In the genomic region with DNA sequence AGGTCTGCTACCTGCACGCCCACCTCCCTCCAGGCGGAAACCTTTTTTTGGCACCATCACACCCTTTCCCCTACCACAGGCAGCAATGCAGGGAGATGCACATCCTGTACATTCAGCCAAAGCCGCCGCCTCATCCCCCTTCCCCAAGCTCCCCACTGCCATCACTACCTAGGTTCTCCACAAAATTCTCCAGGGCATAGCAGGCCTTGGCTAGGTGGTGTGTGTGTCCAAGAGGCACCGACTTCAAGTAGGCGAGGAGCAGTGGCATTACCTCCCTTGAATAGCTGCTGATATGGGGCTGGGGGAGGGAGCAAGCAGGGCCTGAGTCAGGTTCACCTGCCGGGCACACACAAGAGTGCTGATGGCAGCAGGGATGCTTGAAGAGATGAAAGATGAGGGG, we compare ENCODE assay signal across 29 cellular contexts. TPM values are rescaled to one million over a fixed set of nuclear protein-coding genes. Genes with fewer than 3 reads are reported as not detected.
"Had no signal": no experiment of that assay in that cellular context is flagged by ENCODE, and none has a peak within 500 bp of the region (broad histone marks: within the 10 kb centered on the region; RNA-seq: fewer than 3 reads in every experiment).

No MANE protein-coding gene starts in this region.

- ATAC-seq: gastrocnemius medialis; left cardiac atrium; left lung; mucosa of descending colon; naive thymus-derived CD4-positive, alpha-beta T cell; sciatic nerve had no signal

- FAIRE-seq: colon, kidney had no signal

- H3K27me3 Mint-ChIP-seq: naive thymus-derived CD4-positive, alpha-beta T cell had no signal

- DNase-seq: dorsolateral prefrontal cortex; effector CD4-positive, alpha-beta T cell; gastrocnemius medialis; head of caudate nucleus; kidney; left cardiac atrium; mesenchymal stem cell; mucosa of descending colon; naive thymus-derived CD4-positive, alpha-beta T cell; nephron progenitor cell; stimulated activated CD4-positive, alpha-beta T cell treated with anti-CD3 and anti-CD28 coated beads, Interleukin-12 subunit alpha, Interleukin-12 subunit beta, amount 100 ng/mL, for 4 hours; stimulated activated CD4-positive, alpha-beta T cell treated with anti-CD3 and anti-CD28 coated beads, Interleukin-1b, Interleukin-23, amount 100 ng/mL, for 48 hours; stimulated activated CD4-positive, alpha-beta T cell treated with anti-CD3 and anti-CD28 coated beads, Interleukin-4, amount 100 ng/mL, for 1 hour; stimulated activated CD8-positive, alpha-beta memory T cell treated with anti-CD3 and anti-CD28 coated beads, Interleukin-4, amount 100 ng/mL, for 48 hours; stimulated activated naive CD4-positive, alpha-beta T cell treated with Interleukin-2 at 50 U/mL for 16 hours; stomach; thyroid gland; trophoblast cell had no signal

- H3K27ac Mint-ChIP-seq: mesothelial cell of epicardium, nephron progenitor cell had no signal

- H3K4me3 Mint-ChIP-seq: mesothelial cell of epicardium, nephron progenitor cell had no signal

- H3K9me3 Mint-ChIP-seq: mesothelial cell of epicardium, nephron progenitor cell had no signal

RNA-seq across cellular contexts. Expression of a gene that starts 20.5 kb away (rescaled TPM):
- total RNA-seq: gastrocnemius medialis, glomerular endothelial cell, hepatocyte, lower leg skin, lung microvascular endothelial cell, right atrium auricular region, sciatic nerve, subcutaneous adipose tissue, temporal lobe, thyroid gland had no signal
- polyA plus RNA-seq: stomach had no signal
